Comparison of ENCODE assay signal across 8 cellular contexts in the genomic region with DNA sequence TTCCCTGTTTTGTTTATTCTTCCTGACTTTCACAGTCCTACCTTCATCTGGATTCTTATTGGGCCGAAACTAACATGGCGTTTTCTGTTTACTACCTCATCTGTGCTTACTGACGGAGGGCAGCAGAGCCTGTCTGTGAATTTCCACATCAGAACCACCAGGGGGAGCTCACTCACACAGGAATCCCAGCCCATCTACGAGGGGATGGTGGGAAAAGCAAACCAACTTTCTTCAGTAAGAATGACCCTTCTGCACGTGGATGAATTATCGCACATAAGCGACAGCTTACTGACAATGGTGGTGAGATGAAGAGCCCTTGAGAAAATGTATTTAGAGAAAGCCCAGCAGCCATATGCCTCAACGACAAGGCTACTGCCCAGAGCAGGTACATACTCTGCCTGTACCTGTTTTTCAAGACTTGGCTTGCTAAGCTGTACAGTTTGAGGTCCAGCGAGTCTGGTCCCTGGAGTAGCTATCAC.
DNase-seq lines count a peak whose midpoint lies in the region; ATAC-seq and TF ChIP-seq lines count a peak whose summit lies in the region.

No MANE protein-coding gene starts in this region.

- peak; percentile 57 for DNase-seq in GM10266 (ENCODE audit: extremely low spot score)
- peak; percentile 4 for DNase-seq in NCI-H510A (lab: John Stamatoyannopoulos, UW)
- peak; percentile 55 to 57 for DNase-seq in activated CD4-positive, alpha-beta T cell treated with anti-CD3 and anti-CD28 coated beads for 4 hours
- peak; percentile 91 for DNase-seq in choroid plexus epithelial cell (ENCODE audit: low read depth)
- peak; percentile 93 for DNase-seq in left kidney (ENCODE audit: low read depth, low spot score)
- peak; percentile 19 to 20 for DNase-seq in stimulated activated CD4-positive, alpha-beta T cell treated with anti-CD3 and anti-CD28 coated beads, Interleukin-4, amount 100 ng/mL, for 48 hours (ENCODE audit: low read depth in 2 of 2)

- ATAC-seq in HG03196 (IDR thresholded peaks at IDR 0.05; ENCODE audit: unreplicated experiment) (peak; percentile 64), HG03457 (IDR thresholded peaks at IDR 0.05; ENCODE audit: unreplicated experiment) (no peak)

- no peak overlapping the region for H3K4me3 ChIP-seq in choroid plexus epithelial cell (ENCODE audit: low read depth, low read length)

- TF ChIP-seq CTCF in GM10266 (IDR thresholded peaks at IDR 0.05; ENCODE audit: control insufficient read depth, insufficient read depth, low read depth, missing control alignments), result peak; percentile 89
- peak; percentile 95 for TF ChIP-seq CTCF in choroid plexus epithelial cell (conservative IDR thresholded peaks at IDR 0.05; ENCODE audit: low read depth, low read length)

Comparison
In these comparisons a context has a peak if more than half of its experiments do, and no peak if none do; other contexts are left out.
1. DNase-seq: peak in every context shown above with its lines; median percentile 93 in left kidney; 91 in choroid plexus epithelial cell; 57 in GM10266; 56 in activated CD4-positive, alpha-beta T cell treated with anti-CD3 and anti-CD28 coated beads for 4 hours; 20 in stimulated activated CD4-positive, alpha-beta T cell treated with anti-CD3 and anti-CD28 coated beads, Interleukin-4, amount 100 ng/mL, for 48 hours; 4 in NCI-H510A.